In the genomic region with DNA sequence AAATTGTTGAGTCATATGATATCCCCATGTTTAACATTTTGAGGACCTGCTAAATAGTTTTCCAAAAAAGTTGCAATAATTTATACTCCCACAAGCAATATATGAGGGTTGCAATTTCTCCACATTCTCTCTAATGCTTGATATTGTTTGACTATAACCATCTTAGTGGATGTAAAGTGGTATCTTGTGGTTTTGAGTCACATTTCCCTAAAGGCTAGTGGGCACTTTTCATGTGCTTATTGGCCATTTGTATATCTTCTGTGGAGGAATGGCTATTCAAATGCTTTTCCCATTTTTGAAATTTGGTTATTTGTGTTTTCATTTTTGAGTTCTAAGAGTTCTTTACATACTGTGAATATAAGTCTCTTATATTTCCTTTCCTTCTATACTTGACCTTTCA, we compare ENCODE assay signal across 9 cellular contexts.
"Had no signal": no experiment of that assay in that cellular context is flagged by ENCODE, and none has a peak within 500 bp of the region (broad histone marks: within the 10 kb centered on the region; RNA-seq: fewer than 3 reads in every experiment).

No MANE protein-coding gene starts in this region.

- H3K27ac ChIP-seq: GM23248, HL-60 had no signal

- FAIRE-seq: HTR-8/SVneo had no signal

- H3K4me3 ChIP-seq: GM23248, HAP-1 had no signal

- ATAC-seq: HCT116 had no signal

- DNase-seq: GM23248, GOT3, H7, HFFc6, IMR-90 had no signal

- H3K9me3 Mint-ChIP-seq: HFFc6 had no signal

- H3K4me3 Mint-ChIP-seq: HFFc6 had no signal

- H2AFZ ChIP-seq: GM23248 had no signal

- H3K9ac ChIP-seq: GM23248 had no signal

- H3K36me3 ChIP-seq: HAP-1 had no signal

- H3K27ac Mint-ChIP-seq: HFFc6 had no signal

- H3K9me3 ChIP-seq: HAP-1 had no signal
